Comparison of ENCODE assay signal across 1 cellular context in genomic region chr19:3500429-3501101, GRCh38.
TF ChIP-seq lines count a peak whose summit lies in the region.

DOHH (minus strand) TSS chr19:3500674; CDS start chr19:3496814, 3,860 bp downstream.

TF ChIP-seq in HepG2, 621 proteins besides CTCF, POLR2A, EP300 and RAD21 (continued from another document and continues in another):
- TF ChIP-seq ADNP (CRISPR knock-in tag; IDR thresholded peaks at IDR 0.05): no peak
- TF ChIP-seq GABPA (IDR thresholded peaks at IDR 0.05; ENCODE audit: low read depth, low read length): no peak
- peak; percentile 37; the same call in 1 of the 2 replicates for TF ChIP-seq GABPA (CRISPR knock-in tag; IDR thresholded peaks at IDR 0.05; ENCODE audit: low read depth)
- no peak for TF ChIP-seq IRX3 (CRISPR knock-in tag; IDR thresholded peaks at IDR 0.05; ENCODE audit: borderline replicate concordance, low read depth)
- peak; percentile 62; the same call in 1 of the 2 replicates for TF ChIP-seq BATF2 (CRISPR knock-in tag; IDR thresholded peaks at IDR 0.05)
- peak; percentile 66; the same call in 1 of the 2 replicates for TF ChIP-seq ZNF737 (CRISPR knock-in tag; IDR thresholded peaks at IDR 0.05; ENCODE audit: borderline replicate concordance)
- TF ChIP-seq DBP (CRISPR knock-in tag; IDR thresholded peaks at IDR 0.05; ENCODE audit: not compliant biosample characterization): no peak
- TF ChIP-seq YEATS4 (CRISPR knock-in tag; IDR thresholded peaks at IDR 0.05; ENCODE audit: borderline replicate concordance): peak; percentile 61; the same call in 1 of the 2 replicates
- peak; percentile 76 for TF ChIP-seq BORCS8-MEF2B (CRISPR knock-in tag; IDR thresholded peaks at IDR 0.05)
- TF ChIP-seq NFYB (CRISPR knock-in tag; IDR thresholded peaks at IDR 0.05): peak; percentile 58; the same call in 1 of the 2 replicates
- peak; percentile 62; the same call in 1 of the 2 replicates for TF ChIP-seq RXRA (CRISPR knock-in tag; IDR thresholded peaks at IDR 0.05)
- 0 out of 2 replicates have a peak, but pooled peaks have one; percentile 32 for TF ChIP-seq KLF12 (CRISPR knock-in tag; IDR thresholded peaks at IDR 0.05; ENCODE audit: borderline replicate concordance)
- TF ChIP-seq ZNF253 (CRISPR knock-in tag; IDR thresholded peaks at IDR 0.05; ENCODE audit: borderline replicate concordance): peak; percentile 93; the same call in 1 of the 2 replicates
- peak; percentile 69 for TF ChIP-seq HNF1B (CRISPR knock-in tag; IDR thresholded peaks at IDR 0.05)
- TF ChIP-seq CENPBD1 (CRISPR knock-in tag; IDR thresholded peaks at IDR 0.05; ENCODE audit: borderline replicate concordance, low read depth): no peak
- peak; percentile 90 for TF ChIP-seq ZNF546 (CRISPR knock-in tag; conservative IDR thresholded peaks at IDR 0.05)
- TF ChIP-seq STAG1 (CRISPR knock-in tag; IDR thresholded peaks at IDR 0.05): no peak
- peak; percentile 82; the same call in 1 of the 2 replicates for TF ChIP-seq ZBTB25 (CRISPR knock-in tag; IDR thresholded peaks at IDR 0.05)
- peak; percentile 75 for TF ChIP-seq TEAD3 (CRISPR knock-in tag; optimal IDR thresholded peaks at IDR 0.05; ENCODE audit: borderline replicate concordance)
- TF ChIP-seq E2F2 (CRISPR knock-in tag; IDR thresholded peaks at IDR 0.05; ENCODE audit: borderline replicate concordance): 0 out of 2 replicates have a peak, but pooled peaks have one; percentile 25
- TF ChIP-seq KMT2B (CRISPR knock-in tag; IDR thresholded peaks at IDR 0.05): peak; percentile 80
- TF ChIP-seq POGZ (CRISPR knock-in tag; IDR thresholded peaks at IDR 0.05): peak; percentile 78
- TF ChIP-seq REL (CRISPR knock-in tag; conservative IDR thresholded peaks at IDR 0.05): peak; percentile 93
- no peak for TF ChIP-seq ZBTB44 (CRISPR knock-in tag; IDR thresholded peaks at IDR 0.05)
- peak; percentile 78; the same call in 1 of the 2 replicates for TF ChIP-seq SIN3B (IDR thresholded peaks at IDR 0.05; ENCODE audit: low read length)
- TF ChIP-seq ZNF556 (CRISPR knock-in tag; IDR thresholded peaks at IDR 0.05; ENCODE audit: borderline replicate concordance): 0 out of 2 replicates have a peak, but pooled peaks have one; percentile 42
- peak; percentile 97 for TF ChIP-seq PHF20 (CRISPR knock-in tag; IDR thresholded peaks at IDR 0.05)
- TF ChIP-seq ZNF75D (CRISPR knock-in tag; IDR thresholded peaks at IDR 0.05; ENCODE audit: borderline replicate concordance): peak; percentile 63; the same call in 1 of the 2 replicates
- peak; percentile 87; the same call in 1 of the 2 replicates for TF ChIP-seq NFATC3 (CRISPR knock-in tag; IDR thresholded peaks at IDR 0.05)
- TF ChIP-seq SP4 (CRISPR knock-in tag; IDR thresholded peaks at IDR 0.05): peak; percentile 71; the same call in 1 of the 2 replicates
- TF ChIP-seq ZBTB33 (CRISPR knock-in tag; IDR thresholded peaks at IDR 0.05): 0 out of 2 replicates have a peak, but pooled peaks have one; percentile 34
- TF ChIP-seq EED (CRISPR knock-in tag; IDR thresholded peaks at IDR 0.05): peak; percentile 98
- 0 out of 2 replicates have a peak, but pooled peaks have one; percentile 14 for TF ChIP-seq CREB1 (IDR thresholded peaks at IDR 0.05)
- peak; percentile 37; the same call in 1 of the 2 replicates for TF ChIP-seq CREB1 (CRISPR knock-in tag; IDR thresholded peaks at IDR 0.05)
- peak; percentile 85 for TF ChIP-seq MAFF (IDR thresholded peaks at IDR 0.05; ENCODE audit: low read depth, low read length)
- TF ChIP-seq ZBTB2 (CRISPR knock-in tag; IDR thresholded peaks at IDR 0.05; ENCODE audit: low read depth): peak; percentile 78
- TF ChIP-seq ZBTB38 (CRISPR knock-in tag; IDR thresholded peaks at IDR 0.05): 0 out of 2 replicates have a peak, but pooled peaks have one; percentile 52
- TF ChIP-seq NR2F2 (IDR thresholded peaks at IDR 0.05; ENCODE audit: borderline replicate concordance, low read depth): 0 out of 2 replicates have a peak, but pooled peaks have one; percentile 28
- TF ChIP-seq RORA (CRISPR knock-in tag; IDR thresholded peaks at IDR 0.05): no peak
- peak; percentile 48; the same call in 1 of the 2 replicates for TF ChIP-seq SKIL (CRISPR knock-in tag; IDR thresholded peaks at IDR 0.05; ENCODE audit: borderline replicate concordance)
- 0 out of 2 replicates have a peak, but pooled peaks have one; percentile 17 for TF ChIP-seq PATZ1 (CRISPR knock-in tag; IDR thresholded peaks at IDR 0.05)
- TF ChIP-seq NRL (CRISPR knock-in tag; IDR thresholded peaks at IDR 0.05; ENCODE audit: borderline replicate concordance): peak; percentile 98
- peak; percentile 66; the same call in 1 of the 2 replicates for TF ChIP-seq ZNF616 (CRISPR knock-in tag; IDR thresholded peaks at IDR 0.05; ENCODE audit: low read depth)
- TF ChIP-seq ZNF503 (CRISPR knock-in tag; IDR thresholded peaks at IDR 0.05): no peak
- no peak for TF ChIP-seq NFIB (CRISPR knock-in tag; IDR thresholded peaks at IDR 0.05; ENCODE audit: borderline replicate concordance)
